In the genomic region with DNA sequence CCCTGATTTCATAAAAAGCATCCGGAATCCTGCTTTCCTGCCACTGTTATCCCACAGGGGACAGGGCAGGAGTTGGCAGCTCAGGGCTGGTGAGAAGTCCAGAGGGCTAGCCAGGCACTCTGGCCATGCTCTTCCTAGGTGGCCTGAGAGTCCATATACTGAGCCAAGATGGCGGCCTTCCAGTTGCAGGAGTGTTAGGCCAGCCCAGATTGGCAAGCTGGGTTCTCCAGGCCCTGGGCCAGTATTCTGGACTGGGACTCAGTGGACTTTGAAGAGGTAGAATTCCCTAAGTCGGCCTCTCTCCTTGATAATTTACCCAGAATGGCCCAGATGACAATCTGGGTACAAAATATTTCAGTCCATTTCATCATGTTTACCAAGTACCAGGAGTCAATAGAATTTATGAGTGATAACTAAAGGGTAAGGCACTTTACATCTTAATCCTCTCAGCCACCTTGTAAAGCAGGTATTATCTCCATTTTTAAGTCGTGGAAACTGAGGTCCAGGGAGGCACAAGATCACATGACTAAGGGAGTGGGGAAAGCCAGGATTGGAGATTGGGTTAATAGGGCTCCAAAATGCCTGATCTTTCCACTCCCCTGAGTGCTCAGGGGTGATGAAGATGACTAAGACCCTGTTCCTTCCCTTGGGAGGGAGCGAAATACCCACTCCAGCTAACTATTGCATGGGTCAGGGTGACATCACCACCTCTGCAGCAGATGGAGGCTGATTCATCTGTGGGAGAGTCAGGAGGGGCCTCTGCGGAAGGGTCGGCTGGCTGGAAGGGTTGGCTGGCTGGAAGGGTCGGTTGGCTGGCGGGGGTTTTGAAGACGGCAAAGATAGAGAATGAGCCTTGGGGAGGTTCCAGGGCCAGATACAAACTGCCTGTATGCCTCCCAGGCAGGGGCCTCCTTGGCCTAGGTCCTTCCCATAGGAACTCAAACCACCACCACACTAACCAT, we compare ENCODE assay signal across 8 cellular contexts. TPM values are rescaled to one million over a fixed set of nuclear protein-coding genes. Genes with fewer than 3 reads are reported as not detected.
DNase-seq lines count a peak whose midpoint lies in the region; ATAC-seq and TF ChIP-seq lines count a peak whose summit lies in the region.

No MANE protein-coding gene starts in this region.

- H3K9me2 ChIP-seq in OCI-LY7 (ENCODE audit: insufficient read depth, low read length) = no peaks in the 10 kb centered on the region

- H3K4me1 ChIP-seq in OCI-LY7 (ENCODE audit: insufficient read depth, low read length, poor library complexity, severe bottlenecking) (peaks cover 17% of the 10 kb centered on the region), subcutaneous abdominal adipose tissue (ENCODE audit: control insufficient read depth in 5 of 5, insufficient read depth in 5 of 5, low read length in 5 of 5) (peaks cover 11 to 37% (median 26%) of the 10 kb centered on the region in 5 donors)

- H3K27ac ChIP-seq in OCI-LY7 (ENCODE audit: low read depth, low read length, poor library complexity, severe bottlenecking) = no peak overlapping the region
- peak overlapping the region; percentile 90 for H3K27ac ChIP-seq in subcutaneous abdominal adipose tissue (ENCODE audit: low read depth, low read length)

- no peaks in the 10 kb centered on the region for H3K27me3 Mint-ChIP-seq in T-helper 2 cell treated with Interferon-gamma antibody and Interleukin-4, amounts not matched to agents 5 μg/mL and 100 μg/mL, for 36 hours (ENCODE audit: low read depth)

- H3K9me3 ChIP-seq in OCI-LY7 (ENCODE audit: low read length) = no peaks in the 10 kb centered on the region
- no peaks in the 10 kb centered on the region for H3K9me3 ChIP-seq in subcutaneous abdominal adipose tissue (ENCODE audit: control insufficient read depth in 5 of 5, low read length in 5 of 5)

- TF ChIP-seq CTCF in OCI-LY7 (conservative IDR thresholded peaks at IDR 0.05; ENCODE audit: low read length) (no peak), GM10248 (IDR thresholded peaks at IDR 0.05; ENCODE audit: control extremely low read depth, extremely low read depth, low read depth, missing control alignments) (no peak)

- H2AFZ ChIP-seq in OCI-LY7 (ENCODE audit: low read length) = peak overlapping the region; percentile 57; the same call in 1 of the 2 replicates

- peak overlapping the region; percentile 82 for H3K27ac Mint-ChIP-seq in T-helper 2 cell treated with Interferon-gamma antibody and Interleukin-4, amounts not matched to agents 5 μg/mL and 100 μg/mL, for 36 hours

- peak overlapping the region; percentile 43 to 70 (median 56) for H3K9ac ChIP-seq in subcutaneous abdominal adipose tissue (ENCODE audit: low read length in 5 of 5)

- H3K79me2 ChIP-seq in OCI-LY7 (ENCODE audit: insufficient read depth, low read depth, low read length) = no peaks in the 10 kb centered on the region

- CTCF ChIA-PET in OCI-LY7 (lab: Charles Lee; ENCODE audit: unreplicated experiment) (interaction anchor here (1.2 kb wide), 1 partner anchor 29 kb away, joined by 4 read pairs; no protein-coding TSS in a partner anchor), GM10248 (lab: Yijun Ruan, JAX) (interaction anchor here (0.9 to 3.6 kb wide), 12 partner anchors 8 to 86 kb away, joined by 3 to 29 read pairs (median 5); no protein-coding TSS in a partner anchor)

- POLR2A ChIA-PET in OCI-LY7 (lab: Charles Lee) = interaction anchor here (0.7 to 1.5 kb wide), 4 partner anchors 7 to 132 kb away, joined by 4 to 8 read pairs (median 5); no protein-coding TSS in a partner anchor
- POLR2A ChIA-PET in GM10248 (lab: Yijun Ruan, JAX) = interaction anchor here (0.9 kb wide), 1 partner anchor 8 kb away, joined by 3 read pairs; no protein-coding TSS in a partner anchor

- peak overlapping the region; percentile 60 for H3K4me2 ChIP-seq in OCI-LY7 (ENCODE audit: low read length)

- H3K4me3 ChIP-seq in OCI-LY7 (ENCODE audit: low read depth, low read length, poor library complexity, severe bottlenecking) (no peak overlapping the region), subcutaneous abdominal adipose tissue (ENCODE audit: low read depth in 1 of 5, low read length in 5 of 5) (peak overlapping the region in 3 of 5 donors; percentile 63 to 72 (median 66))

- peak overlapping the region; percentile 79 for H3K4me3 Mint-ChIP-seq in T-helper 2 cell treated with Interferon-gamma antibody and Interleukin-4, amounts not matched to agents 5 μg/mL and 100 μg/mL, for 36 hours

- intact Hi-C loops in OCI-LY7 (cut with micrococcal nuclease; ENCODE audit: unreplicated experiment) = no loop called here

- peaks cover 21% of the 10 kb centered on the region for H3K4me1 Mint-ChIP-seq in T-helper 2 cell treated with Interferon-gamma antibody and Interleukin-4, amounts not matched to agents 5 μg/mL and 100 μg/mL, for 36 hours (ENCODE audit: low read depth)

- H3K9me3 Mint-ChIP-seq in T-helper 2 cell treated with Interferon-gamma antibody and Interleukin-4, amounts not matched to agents 5 μg/mL and 100 μg/mL, for 36 hours = no peaks in the 10 kb centered on the region

- peaks cover 2% of the 10 kb centered on the region for H3K36me3 Mint-ChIP-seq in T-helper 2 cell treated with Interferon-gamma antibody and Interleukin-4, amounts not matched to agents 5 μg/mL and 100 μg/mL, for 36 hours (ENCODE audit: low read depth)

- no peaks in the 10 kb centered on the region for H4K20me1 ChIP-seq in OCI-LY7 (ENCODE audit: insufficient read depth, low read length)

- H3K27me3 ChIP-seq in subcutaneous abdominal adipose tissue (ENCODE audit: control insufficient read depth in 5 of 5, insufficient read depth in 4 of 5, low read length in 5 of 5) = no peaks in the 10 kb centered on the region

- DNase-seq in T-helper 2 cell treated with Interferon-gamma antibody and Interleukin-4, amounts not matched to agents 5 μg/mL and 100 μg/mL, for 36 hours (ENCODE audit: low spot score) = peak; percentile 14
- DNase-seq in T-helper 2 cell (no peak), OCI-LY7 (ENCODE audit: low spot score) (no peak), cerebellar nuclear complex (lab: John Stamatoyannopoulos, UW) (peak; percentile 31 to 48), left lobe of liver (ENCODE audit: low spot score) (peak; percentile 94), GM10248 (ENCODE audit: extremely low spot score) (no peak)

- ATAC-seq in left lobe of liver (peak; percentile 86), GM18498 (IDR thresholded peaks at IDR 0.05; ENCODE audit: unreplicated experiment) (no peak)

- no peaks in the 10 kb centered on the region for H3K36me3 ChIP-seq in OCI-LY7 (ENCODE audit: insufficient read depth, low read length)
- H3K36me3 ChIP-seq in subcutaneous abdominal adipose tissue (ENCODE audit: control insufficient read depth in 5 of 5, insufficient read depth in 5 of 5, low read length in 5 of 5) = no peaks in the 10 kb centered on the region

- no TSS peak for BruUV-seq in OCI-LY7 (replicated peaks; lab: Mats Ljungman, UMichigan)

RNA-seq across cellular contexts. Expression of gene MICALL1, which starts 1.2 kb away (rescaled TPM):
- total RNA-seq in OCI-LY7 (2014; rRNA removed; shearing (Covaris generic)) = 18.3 and 18.5 TPM in 2 replicates
- total RNA-seq in OCI-LY7 (2022) = 25.7 and 32.1 TPM in 2 replicates
- 9.5 TPM for total RNA-seq in left lobe of liver

RNA-seq across cellular contexts. Expression of gene C22orf23, which starts 48.5 kb away (rescaled TPM):
- 0.90 and 1.2 TPM in 2 replicates for total RNA-seq in OCI-LY7 (2014; rRNA removed; shearing (Covaris generic))
- 0.57 TPM in 1 of 2 replicates, not detected in the other for total RNA-seq in OCI-LY7 (2022)
- 0.25 TPM for total RNA-seq in left lobe of liver

RNA-seq across cellular contexts. Expression of gene POLR2F, which starts 48.6 kb away (rescaled TPM):
- total RNA-seq in OCI-LY7 (2014; rRNA removed; shearing (Covaris generic)) = 85.9 and 128 TPM in 2 replicates
- total RNA-seq in OCI-LY7 (2022) (63.5 and 71.2 TPM in 2 replicates), left lobe of liver (64.2 TPM)

RNA-seq across cellular contexts. Expression of gene EIF3L, which starts 55.6 kb away (rescaled TPM):
- total RNA-seq in OCI-LY7 (2014; rRNA removed; shearing (Covaris generic)) = 443 and 503 TPM in 2 replicates
- total RNA-seq in OCI-LY7 (2022) = 596 and 649 TPM in 2 replicates
- 136 TPM for total RNA-seq in left lobe of liver

Comparison
In these comparisons a context has a peak if more than half of its experiments do, and no peak if none do; other contexts are left out.
1. DNase-seq: peak in T-helper 2 cell treated with Interferon-gamma antibody and Interleukin-4, amounts not matched to agents 5 μg/mL and 100 μg/mL, for 36 hours (single experiment), cerebellar nuclear complex (2 of 2) and left lobe of liver (single experiment); none in T-helper 2 cell (0 of 5), OCI-LY7 (single experiment) and GM10248 (single experiment).